11 cellular contexts compared by ENCODE assay signal in genomic region chr17:64150237-64151015, GRCh38. TPM values are rescaled to one million over a fixed set of nuclear protein-coding genes. Genes with fewer than 3 reads are reported as not detected.
A peak's percentile ranks its signal among the peaks of the same experiment; 100 is the strongest.
DNase-seq lines count a peak whose midpoint lies in the region; ATAC-seq and TF ChIP-seq lines count a peak whose summit lies in the region.
"Had no signal": no experiment of that assay in that cellular context is flagged by ENCODE, and none has a peak within 500 bp of the region (broad histone marks: within the 10 kb centered on the region; RNA-seq: fewer than 3 reads in every experiment).

No MANE protein-coding gene starts in this region.

- H3K9me3 Mint-ChIP-seq in osteocyte (ENCODE audit: unreplicated experiment): no peaks in the 10 kb centered on the region
- no peaks in the 10 kb centered on the region for H3K9me3 Mint-ChIP-seq in T-helper 2 cell treated with Interferon-gamma antibody and Interleukin-4, amounts not matched to agents 5 μg/mL and 100 μg/mL, for 36 hours
- H3K9me3 Mint-ChIP-seq: brain had no signal

- no peak overlapping the region for H2AK5ac ChIP-seq in IMR-90 (ENCODE audit: low read depth, low read length)

- no peak overlapping the region for H2BK15ac ChIP-seq in IMR-90 (ENCODE audit: low read depth, low read length)

- no peak overlapping the region for H2BK120ac ChIP-seq in IMR-90 (ENCODE audit: low read depth, low read length)

- H3K56ac ChIP-seq in IMR-90 (ENCODE audit: extremely low read depth, insufficient read depth, low read length): no peak overlapping the region

- peaks cover 34% of the 10 kb centered on the region for H3K4me1 Mint-ChIP-seq in osteocyte (ENCODE audit: unreplicated experiment)
- H3K4me1 Mint-ChIP-seq in T-helper 2 cell treated with Interferon-gamma antibody and Interleukin-4, amounts not matched to agents 5 μg/mL and 100 μg/mL, for 36 hours (ENCODE audit: low read depth): peaks cover 25% of the 10 kb centered on the region

- peaks cover 24% of the 10 kb centered on the region for H4K20me1 ChIP-seq in IMR-90 (ENCODE audit: insufficient read depth, low read length)

- H4K8ac ChIP-seq in IMR-90 (ENCODE audit: low read depth in 2 of 2, low read length in 2 of 2): no peak overlapping the region

- ATAC-seq in IMR-90 (ENCODE audit: low read depth) (no peak), GM18861 (IDR thresholded peaks at IDR 0.05; ENCODE audit: unreplicated experiment) (no peak)

- peaks cover 16% of the 10 kb centered on the region for H3K9me1 ChIP-seq in IMR-90 (ENCODE audit: insufficient read depth, low read length)

- TF ChIP-seq CTCF in IMR-90 (conservative IDR thresholded peaks at IDR 0.05; ENCODE audit: low read depth, low read length) (no peak), colonic mucosa (IDR thresholded peaks at IDR 0.05) (no peak), osteocyte (IDR thresholded peaks at IDR 0.05) (no peak)

- H3K4me3 ChIP-seq in IMR-90 (ENCODE audit: insufficient read depth, low read depth, low read length) (no peak overlapping the region), colonic mucosa (no peak overlapping the region)

- H2AK9ac ChIP-seq in IMR-90 (replicated peaks; ENCODE audit: low read depth, low read length, poor library complexity): no peak overlapping the region

- no peak overlapping the region for H3K14ac ChIP-seq in IMR-90 (replicated peaks; ENCODE audit: low read depth, low read length)

- H3K36me3 Mint-ChIP-seq in osteocyte (ENCODE audit: unreplicated experiment): peaks cover 47% of the 10 kb centered on the region
- peaks cover 38% of the 10 kb centered on the region for H3K36me3 Mint-ChIP-seq in T-helper 2 cell treated with Interferon-gamma antibody and Interleukin-4, amounts not matched to agents 5 μg/mL and 100 μg/mL, for 36 hours (ENCODE audit: low read depth)

- H3K4ac ChIP-seq in IMR-90 (ENCODE audit: low read depth, low read length): no peak overlapping the region

- H4K5ac ChIP-seq in IMR-90 (ENCODE audit: low read depth, low read length): no peak overlapping the region

- H4K91ac ChIP-seq in IMR-90 (ENCODE audit: insufficient read depth, low read depth, low read length): no peak overlapping the region

- dilution Hi-C loops in IMR-90 (cut with HindIII; ENCODE audit: low sequenced_read_pairs, unreplicated experiment): no loop called here

- H3K27me3 ChIP-seq in IMR-90 (ENCODE audit: control insufficient read depth, insufficient read depth, low read length): no peaks in the 10 kb centered on the region
- H3K27me3 ChIP-seq in colonic mucosa: no peaks in the 10 kb centered on the region

- peaks cover 5% of the 10 kb centered on the region for H3K4me1 ChIP-seq in IMR-90 (ENCODE audit: control insufficient read depth, insufficient read depth, low read length)
- H3K4me1 ChIP-seq in colonic mucosa: no peaks in the 10 kb centered on the region

- H3K23ac ChIP-seq in IMR-90 (ENCODE audit: low read depth, low read length): no peak overlapping the region

- H3K27ac ChIP-seq in IMR-90 (ENCODE audit: insufficient read depth, low read length) (no peak overlapping the region), colonic mucosa (no peak overlapping the region)

- H3K4me2 ChIP-seq in IMR-90 (ENCODE audit: low read depth, low read length): no peak overlapping the region

- CTCF ChIA-PET in IMR-90 (lab: Yijun Ruan, JAX): interaction anchor here (0.6 kb wide), 1 partner anchor 29 kb away, joined by 7 read pairs; no protein-coding TSS in a partner anchor

- no peak overlapping the region for H3K4me3 Mint-ChIP-seq in osteocyte (ENCODE audit: unreplicated experiment)
- no peak overlapping the region for H3K4me3 Mint-ChIP-seq in T-helper 2 cell treated with Interferon-gamma antibody and Interleukin-4, amounts not matched to agents 5 μg/mL and 100 μg/mL, for 36 hours

- no peaks in the 10 kb centered on the region for H3K9me3 ChIP-seq in IMR-90 (ENCODE audit: control insufficient read depth, insufficient read depth, low read length)
- H3K9me3 ChIP-seq in colonic mucosa: no peaks in the 10 kb centered on the region

- H3K36me3 ChIP-seq in IMR-90 (ENCODE audit: control insufficient read depth, insufficient read depth, low read length) (peaks cover 12% of the 10 kb centered on the region; the same call in 1 of the 2 replicates), colonic mucosa (no peaks in the 10 kb centered on the region)

- H3K9ac ChIP-seq in IMR-90 (ENCODE audit: low read depth, low read length) (no peak overlapping the region), colonic mucosa (ENCODE audit: low read depth in 2 of 2, low read length in 2 of 2) (no peak overlapping the region)

- no peak overlapping the region for H2AFZ ChIP-seq in IMR-90 (replicated peaks; ENCODE audit: low read length, poor library complexity)

- intact Hi-C loops in IMR-90 (cut with micrococcal nuclease): no loop called here
- intact Hi-C loops in colonic mucosa (cut with DNase I): loop anchor here (5.0 kb wide), 1 partner anchor 112 kb away; the partner anchor contains the start of gene TEX2

- no peak overlapping the region for H2BK5ac ChIP-seq in IMR-90 (ENCODE audit: low read depth, low read length, poor library complexity, severe bottlenecking)

- no peak for TF ChIP-seq RAD21 in IMR-90 (IDR thresholded peaks at IDR 0.05; ENCODE audit: low read length)

- H3K27ac Mint-ChIP-seq in osteocyte (ENCODE audit: unreplicated experiment): peak overlapping the region; percentile 41
- H3K27ac Mint-ChIP-seq in T-helper 2 cell treated with Interferon-gamma antibody and Interleukin-4, amounts not matched to agents 5 μg/mL and 100 μg/mL, for 36 hours: no peak overlapping the region

- H3K27me3 Mint-ChIP-seq in osteocyte (ENCODE audit: unreplicated experiment): no peaks in the 10 kb centered on the region
- H3K27me3 Mint-ChIP-seq in T-helper 2 cell treated with Interferon-gamma antibody and Interleukin-4, amounts not matched to agents 5 μg/mL and 100 μg/mL, for 36 hours (ENCODE audit: low read depth): no peaks in the 10 kb centered on the region
- H3K27me3 Mint-ChIP-seq: brain had no signal

- H3K18ac ChIP-seq in IMR-90 (ENCODE audit: low read depth, low read length): no peak overlapping the region

- in situ Hi-C loops in IMR-90 (cut with MboI; ENCODE audit: low sequenced_read_pairs): no loop called here

- H2BK20ac ChIP-seq in IMR-90 (ENCODE audit: low read depth, low read length): no peak overlapping the region

- peaks cover 7 to 27% of the 10 kb centered on the region in 2 experiments; a peak in 3 of 4 replicates for H3K79me1 ChIP-seq in IMR-90 (ENCODE audit: low read depth in 1 of 2, low read length in 2 of 2)

- DNase-seq in D341Med (ENCODE audit: low spot score) (peak; percentile 38), IMR-90 (no peak), colonic mucosa (peak; percentile 58), osteocyte (ENCODE audit: extremely low spot score, unreplicated experiment) (peak; percentile 66), NCI-H2196 treated with DMSO at 0.1 percent for 48 hours (lab: John Stamatoyannopoulos, UW; ENCODE audit: unreplicated experiment) (no peak), NCI-H524 (lab: John Stamatoyannopoulos, UW) (no peak)
- DNase-seq in T-helper 2 cell treated with Interferon-gamma antibody and Interleukin-4, amounts not matched to agents 5 μg/mL and 100 μg/mL, for 36 hours (ENCODE audit: low spot score): no peak
- DNase-seq: GOT3, Kasumi-1 had no signal

- no peak for TF ChIP-seq POLR2A in IMR-90 (IDR thresholded peaks at IDR 0.05; ENCODE audit: low read depth, low read length)

- POLR2A ChIA-PET in IMR-90 (lab: Charles Lee; ENCODE audit: unreplicated experiment): no interaction called here

- no TSS peak for BruUV-seq in IMR-90 (replicated peaks; lab: Mats Ljungman, UMichigan)

- no CpG with 5 or more reads among the region's 5 CpGs for WGBS in IMR-90 (ENCODE audit: extremely low coverage in 2 of 2, insufficient read length in 1 of 2), 2 experiments

TF ChIP-seq in IMR-90, 13 proteins besides CTCF, POLR2A, EP300 and RAD21:
- TF ChIP-seq CEBPB (IDR thresholded peaks at IDR 0.05; ENCODE audit: low read depth, low read length) (peak; percentile 76), MAZ (IDR thresholded peaks at IDR 0.05; ENCODE audit: borderline replicate concordance, low read depth, low read length) (no peak)

RNA-seq across cellular contexts. Expression of gene ERN1, which starts 20.5 kb away (rescaled TPM):
- total RNA-seq in IMR-90 (2012; rRNA removed) (2.2 and 2.7 TPM in 2 replicates), colonic mucosa (10 to 100 TPM; 19.2 to 19.6 TPM), osteocyte (20.8 and 21.4 TPM in 2 replicates)
- polyA plus RNA-seq in IMR-90 (2012; rRNA removed): 3.7 and 4.1 TPM in 2 replicates
- 3.2 and 3.4 TPM in 2 replicates for polyA plus RNA-seq in IMR-90 (2012; cell fraction: cytosol; rRNA removed)
- 7.5 and 10.9 TPM in 2 replicates for polyA plus RNA-seq in IMR-90 (2012; cell fraction: nucleus; rRNA removed; ENCODE audit: low replicate concordance)

Comparison
In these comparisons a context has a peak if more than half of its experiments do, and no peak if none do; other contexts are left out.
1. DNase-seq: peak in D341Med (single experiment), colonic mucosa (single experiment) and osteocyte (single experiment); none in IMR-90 (single experiment), NCI-H2196 treated with DMSO at 0.1 percent for 48 hours (single experiment), T-helper 2 cell treated with Interferon-gamma antibody and Interleukin-4, amounts not matched to agents 5 μg/mL and 100 μg/mL, for 36 hours (single experiment) and NCI-H524 (0 of 2).